Comparison of ENCODE assay signal across 20 cellular contexts in genomic region chr19:19296953-19297689, GRCh38. TPM values are rescaled to one million over a fixed set of nuclear protein-coding genes. Genes with fewer than 3 reads are reported as not detected.
DNase-seq lines count a peak whose midpoint lies in the region; ATAC-seq and TF ChIP-seq lines count a peak whose summit lies in the region.
"Had no signal": no experiment of that assay in that cellular context is flagged by ENCODE, and none has a peak within 500 bp of the region (broad histone marks: within the 10 kb centered on the region; RNA-seq: fewer than 3 reads in every experiment).

No MANE protein-coding gene starts in this region.

- H3K36me3 Mint-ChIP-seq in effector memory CD8-positive, alpha-beta T cell (ENCODE audit: insufficient read depth) = peaks cover 53% of the 10 kb centered on the region

- H3K27me3 ChIP-seq in IMR-90 (ENCODE audit: control insufficient read depth, insufficient read depth, low read length) = no peaks in the 10 kb centered on the region
- no peaks in the 10 kb centered on the region for H3K27me3 ChIP-seq in osteoblast (ENCODE audit: insufficient read depth, low read length)
- H3K27me3 ChIP-seq: BE2C, SJSA1 had no signal

- H3K9me3 ChIP-seq in IMR-90 (ENCODE audit: control insufficient read depth, insufficient read depth, low read length) = no peaks in the 10 kb centered on the region
- H3K9me3 ChIP-seq in osteoblast (ENCODE audit: low read depth, low read length) = no peaks in the 10 kb centered on the region
- H3K9me3 ChIP-seq: A549, BE2C, SJSA1 had no signal

- in situ Hi-C loops in IMR-90 (cut with MboI; ENCODE audit: low sequenced_read_pairs) = no loop called here

- no peak for TF ChIP-seq RAD21 in IMR-90 (IDR thresholded peaks at IDR 0.05; ENCODE audit: low read length)

- no peak overlapping the region for H3K4me2 ChIP-seq in IMR-90 (ENCODE audit: low read depth, low read length)
- H3K4me2 ChIP-seq in osteoblast (ENCODE audit: insufficient read depth, low read length) = no peak overlapping the region
- H3K4me2 ChIP-seq: A549 had no signal

- POLR2A ChIA-PET in IMR-90 (lab: Charles Lee; ENCODE audit: unreplicated experiment) = no interaction called here

- H3K4ac ChIP-seq in IMR-90 (ENCODE audit: low read depth, low read length) = no peak overlapping the region

- H2AFZ ChIP-seq in IMR-90 (replicated peaks; ENCODE audit: low read length, poor library complexity) (no peak overlapping the region), osteoblast (ENCODE audit: low read length) (no peak overlapping the region)

- H3K4me3 Mint-ChIP-seq in effector memory CD8-positive, alpha-beta T cell = no peak overlapping the region

- no peak overlapping the region for H2BK20ac ChIP-seq in IMR-90 (ENCODE audit: low read depth, low read length)

- no peak for TF ChIP-seq POLR2A in IMR-90 (IDR thresholded peaks at IDR 0.05; ENCODE audit: low read depth, low read length)

- dilution Hi-C loops in IMR-90 (cut with HindIII; ENCODE audit: low sequenced_read_pairs, unreplicated experiment) = no loop called here

- no peak overlapping the region for H3K27ac ChIP-seq in IMR-90 (ENCODE audit: insufficient read depth, low read length)
- H3K27ac ChIP-seq in osteoblast (ENCODE audit: low read depth, low read length) = no peak overlapping the region
- H3K27ac ChIP-seq: A549, SJSA1 had no signal

- no peak overlapping the region for H2BK15ac ChIP-seq in IMR-90 (ENCODE audit: low read depth, low read length)

- no peak overlapping the region for H3K4me3 ChIP-seq in IMR-90 (ENCODE audit: insufficient read depth, low read depth, low read length)
- no peak overlapping the region for H3K4me3 ChIP-seq in osteoblast (ENCODE audit: insufficient read depth, low read length)
- H3K4me3 ChIP-seq: A549, SJSA1 had no signal

- no peaks in the 10 kb centered on the region for H3K9me3 Mint-ChIP-seq in effector memory CD8-positive, alpha-beta T cell

- H3K56ac ChIP-seq in IMR-90 (ENCODE audit: extremely low read depth, insufficient read depth, low read length) = no peak overlapping the region

- no peak overlapping the region for H4K8ac ChIP-seq in IMR-90 (ENCODE audit: low read depth in 2 of 2, low read length in 2 of 2)

- no peak overlapping the region for H3K23ac ChIP-seq in IMR-90 (ENCODE audit: low read depth, low read length)

- no peak overlapping the region for H4K5ac ChIP-seq in IMR-90 (ENCODE audit: low read depth, low read length)

- no peaks in the 10 kb centered on the region for H3K9me1 ChIP-seq in IMR-90 (ENCODE audit: insufficient read depth, low read length)

- no peaks in the 10 kb centered on the region for H3K79me2 ChIP-seq in osteoblast (ENCODE audit: insufficient read depth, low read length)

- WGBS in IMR-90 (ENCODE audit: extremely low coverage in 2 of 2, insufficient read length in 1 of 2), 2 experiments = 92% methylated on average over 8 of the region's 19 CpGs; no CpG with 5 or more reads in 1 of the 2 experiments

- ATAC-seq in IMR-90 (ENCODE audit: low read depth) (no peak), GM18873 (IDR thresholded peaks at IDR 0.05; ENCODE audit: low FRiP score, unreplicated experiment) (no peak)
- ATAC-seq in effector memory CD8-positive, alpha-beta T cell (replicated peaks) = no peak
- ATAC-seq: A549 had no signal

- no peak overlapping the region for H4K91ac ChIP-seq in IMR-90 (ENCODE audit: insufficient read depth, low read depth, low read length)

- H2AK5ac ChIP-seq in IMR-90 (ENCODE audit: low read depth, low read length) = no peak overlapping the region

- H4K20me1 ChIP-seq in IMR-90 (ENCODE audit: insufficient read depth, low read length) (no peaks in the 10 kb centered on the region), osteoblast (ENCODE audit: insufficient read depth, low read length) (no peaks in the 10 kb centered on the region)

- peak; percentile 3 for DNase-seq in AG08396 (ENCODE audit: low spot score)
- no peak for DNase-seq in IMR-90
- no peak for DNase-seq in effector memory CD8-positive, alpha-beta T cell
- peak; percentile 29 for DNase-seq in osteoblast (ENCODE audit: insufficient read length, low spot score, missing footprints)
- DNase-seq in NCI-H345 treated with DMSO at 0.1 percent for 48 hours (lab: John Stamatoyannopoulos, UW; ENCODE audit: unreplicated experiment) = no peak
- DNase-seq in NCI-H1417 treated with DMSO at 0.1 percent for 48 hours (lab: John Stamatoyannopoulos, UW) = no peak
- DNase-seq: BE2C, EL, GF-D8, Kasumi-1, NCI-H1694 treated with DMSO at 0.1 percent for 48 hours, NCI-H2081 treated with DMSO at 0.1 percent for 48 hours, NCI-H2171 treated with DMSO at 0.1 percent for 48 hours, NCI-H446, NCI-H526 had no signal

- no peak overlapping the region for H2BK120ac ChIP-seq in IMR-90 (ENCODE audit: low read depth, low read length)

- intact Hi-C loops in IMR-90 (cut with micrococcal nuclease) = no loop called here

- H3K79me1 ChIP-seq in IMR-90 (ENCODE audit: low read depth in 1 of 2, low read length in 2 of 2) = peaks cover 0 to 4% of the 10 kb centered on the region in 2 experiments; a peak in 2 of 4 replicates

- H3K9ac ChIP-seq in IMR-90 (ENCODE audit: low read depth, low read length) = no peak overlapping the region

- H3K36me3 ChIP-seq in IMR-90 (ENCODE audit: control insufficient read depth, insufficient read depth, low read length) (peaks cover 47% of the 10 kb centered on the region), osteoblast (ENCODE audit: insufficient read depth, low read length) (peaks cover 48% of the 10 kb centered on the region)

- CTCF ChIA-PET in IMR-90 (lab: Yijun Ruan, JAX) = no interaction called here

- H3K27me3 Mint-ChIP-seq in effector memory CD8-positive, alpha-beta T cell = no peaks in the 10 kb centered on the region

- no peak overlapping the region for H2BK5ac ChIP-seq in IMR-90 (ENCODE audit: low read depth, low read length, poor library complexity, severe bottlenecking)

- no peak overlapping the region for H3K18ac ChIP-seq in IMR-90 (ENCODE audit: low read depth, low read length)

- BruUV-seq in IMR-90 (replicated peaks; lab: Mats Ljungman, UMichigan) = no TSS peak

- H3K27ac Mint-ChIP-seq in effector memory CD8-positive, alpha-beta T cell = peak overlapping the region; percentile 65 to 75

- no peaks in the 10 kb centered on the region for H3K4me1 Mint-ChIP-seq in effector memory CD8-positive, alpha-beta T cell (ENCODE audit: low read depth in 2 of 2)

- no peak for TF ChIP-seq CTCF in IMR-90 (conservative IDR thresholded peaks at IDR 0.05; ENCODE audit: low read depth, low read length)
- no peak for TF ChIP-seq CTCF in osteoblast (IDR thresholded peaks at IDR 0.05; ENCODE audit: extremely low read depth, low read depth, low read length)

- H3K4me1 ChIP-seq in IMR-90 (ENCODE audit: control insufficient read depth, insufficient read depth, low read length) = no peaks in the 10 kb centered on the region
- no peaks in the 10 kb centered on the region for H3K4me1 ChIP-seq in osteoblast (ENCODE audit: insufficient read depth, low read length)
- H3K4me1 ChIP-seq: A549, BE2C, SJSA1 had no signal

- no peak overlapping the region for H3K14ac ChIP-seq in IMR-90 (replicated peaks; ENCODE audit: low read depth, low read length)

- peak overlapping the region; percentile 25 for H2AK9ac ChIP-seq in IMR-90 (replicated peaks; ENCODE audit: low read depth, low read length, poor library complexity)

TF ChIP-seq in IMR-90, 13 proteins besides CTCF, POLR2A, EP300 and RAD21:
- TF ChIP-seq RFX5 (IDR thresholded peaks at IDR 0.05; ENCODE audit: low read depth, low read length) (no peak), USF2 (IDR thresholded peaks at IDR 0.05; ENCODE audit: low read depth, low read length) (no peak), MAFK (IDR thresholded peaks at IDR 0.05; ENCODE audit: low read depth, low read length) (no peak), CHD1 (IDR thresholded peaks at IDR 0.05; ENCODE audit: low read depth, low read length) (no peak), BHLHE40 (IDR thresholded peaks at IDR 0.05; ENCODE audit: low read depth, low read length) (no peak), MAZ (IDR thresholded peaks at IDR 0.05; ENCODE audit: borderline replicate concordance, low read depth, low read length) (no peak), MXI1 (IDR thresholded peaks at IDR 0.05; ENCODE audit: borderline replicate concordance, low read depth, low read length) (no peak), CEBPB (IDR thresholded peaks at IDR 0.05; ENCODE audit: low read depth, low read length) (no peak), NFE2L2 (IDR thresholded peaks at IDR 0.05; ENCODE audit: low read depth, low read length) (no peak)

RNA-seq across cellular contexts. Expression of gene SUGP1, which starts 23.2 kb away (rescaled TPM):
- total RNA-seq in IMR-90 (2012; rRNA removed) (35.8 and 38.3 TPM in 2 replicates), osteoblast (27.1 and 31.2 TPM in 2 replicates)
- polyA plus RNA-seq in IMR-90 (2012; rRNA removed) = 33.2 and 38.6 TPM in 2 replicates
- polyA plus RNA-seq in IMR-90 (2012; cell fraction: cytosol; rRNA removed) = 38.4 and 43.2 TPM in 2 replicates
- polyA plus RNA-seq in IMR-90 (2012; cell fraction: nucleus; rRNA removed; ENCODE audit: low replicate concordance) = 120 and 147 TPM in 2 replicates

RNA-seq across cellular contexts. Expression of gene MAU2, which starts 23.5 kb away (rescaled TPM):
- total RNA-seq in IMR-90 (2012; rRNA removed) (21.7 and 24.6 TPM in 2 replicates), osteoblast (37.1 and 39.1 TPM in 2 replicates)
- 31.1 and 35.5 TPM in 2 replicates for polyA plus RNA-seq in IMR-90 (2012; rRNA removed)
- 16.9 and 22.3 TPM in 2 replicates for polyA plus RNA-seq in IMR-90 (2012; cell fraction: cytosol; rRNA removed)
- 69.1 and 140 TPM in 2 replicates for polyA plus RNA-seq in IMR-90 (2012; cell fraction: nucleus; rRNA removed; ENCODE audit: low replicate concordance)

RNA-seq across cellular contexts. Expression of gene TM6SF2, which starts 24.0 kb away (rescaled TPM):
- total RNA-seq in IMR-90 (2012; rRNA removed) (under 0.01 and 0.18 TPM in 2 replicates), osteoblast (0.29 and 0.36 TPM in 2 replicates)
- 0.97 and 1.1 TPM in 2 replicates for polyA plus RNA-seq in IMR-90 (2012; rRNA removed)
- 0.22 and 1.6 TPM in 2 replicates for polyA plus RNA-seq in IMR-90 (2012; cell fraction: cytosol; rRNA removed)
- 3.5 and 7.2 TPM in 2 replicates for polyA plus RNA-seq in IMR-90 (2012; cell fraction: nucleus; rRNA removed; ENCODE audit: low replicate concordance)
- total RNA-seq: MCF 10A, OCI-LY7 had no signal

Comparison
In these comparisons a context has a peak if more than half of its experiments do, and no peak if none do; other contexts are left out.
1. DNase-seq: peak in AG08396 (single experiment) and osteoblast (single experiment); none in IMR-90 (single experiment), effector memory CD8-positive, alpha-beta T cell (0 of 3), NCI-H345 treated with DMSO at 0.1 percent for 48 hours (single experiment) and NCI-H1417 treated with DMSO at 0.1 percent for 48 hours (single experiment).